ENCODE assay signal across 2 cellular contexts in the genomic region with DNA sequence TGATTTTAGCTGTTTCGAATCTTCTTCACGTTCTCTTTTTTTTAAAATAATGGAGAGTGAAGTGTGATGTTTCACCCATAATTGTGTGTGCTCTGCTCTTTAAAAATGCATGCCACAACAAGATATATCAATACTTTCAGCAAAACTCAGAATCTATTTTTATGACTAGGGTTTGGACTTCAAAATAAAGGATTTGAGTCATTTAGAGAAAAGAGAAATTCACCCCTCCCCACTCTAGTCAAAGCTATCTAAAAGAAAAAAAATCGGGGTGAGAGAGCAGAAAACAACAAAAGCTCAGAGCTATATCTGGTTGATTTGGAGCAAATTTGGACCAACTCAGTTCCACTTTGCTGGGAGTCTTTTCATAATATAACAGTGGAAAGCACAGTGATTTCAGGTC.
TF ChIP-seq lines count a peak whose summit lies in the region.

No MANE protein-coding gene starts in this region.

TF ChIP-seq in SK-N-SH, 30 proteins besides CTCF, POLR2A, EP300 and RAD21:
- TF ChIP-seq, protein P1, sequence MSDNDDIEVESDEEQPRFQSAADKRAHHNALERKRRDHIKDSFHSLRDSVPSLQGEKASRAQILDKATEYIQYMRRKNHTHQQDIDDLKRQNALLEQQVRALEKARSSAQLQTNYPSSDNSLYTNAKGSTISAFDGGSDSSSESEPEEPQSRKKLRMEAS (IDR thresholded peaks at IDR 0.05; ENCODE audit: low read depth): no peak
- TF ChIP-seq YY1 (IDR thresholded peaks at IDR 0.05; ENCODE audit: low read depth): no peak
- no peak for TF ChIP-seq ELF1 (IDR thresholded peaks at IDR 0.05)
- TF ChIP-seq GATA2 (CRISPR knock-in tag; IDR thresholded peaks at IDR 0.05): no peak
- TF ChIP-seq SMC3 (IDR thresholded peaks at IDR 0.05; ENCODE audit: low read depth, low read length): no peak

TF ChIP-seq in SK-N-SH treated with all-trans-retinoic acid at 6 μM for 48 hours, 23 proteins besides CTCF, POLR2A, EP300 and RAD21:
- TF ChIP-seq CSDC2 (CRISPR knock-in tag; IDR thresholded peaks at IDR 0.05): no peak
- TF ChIP-seq, protein P2, sequence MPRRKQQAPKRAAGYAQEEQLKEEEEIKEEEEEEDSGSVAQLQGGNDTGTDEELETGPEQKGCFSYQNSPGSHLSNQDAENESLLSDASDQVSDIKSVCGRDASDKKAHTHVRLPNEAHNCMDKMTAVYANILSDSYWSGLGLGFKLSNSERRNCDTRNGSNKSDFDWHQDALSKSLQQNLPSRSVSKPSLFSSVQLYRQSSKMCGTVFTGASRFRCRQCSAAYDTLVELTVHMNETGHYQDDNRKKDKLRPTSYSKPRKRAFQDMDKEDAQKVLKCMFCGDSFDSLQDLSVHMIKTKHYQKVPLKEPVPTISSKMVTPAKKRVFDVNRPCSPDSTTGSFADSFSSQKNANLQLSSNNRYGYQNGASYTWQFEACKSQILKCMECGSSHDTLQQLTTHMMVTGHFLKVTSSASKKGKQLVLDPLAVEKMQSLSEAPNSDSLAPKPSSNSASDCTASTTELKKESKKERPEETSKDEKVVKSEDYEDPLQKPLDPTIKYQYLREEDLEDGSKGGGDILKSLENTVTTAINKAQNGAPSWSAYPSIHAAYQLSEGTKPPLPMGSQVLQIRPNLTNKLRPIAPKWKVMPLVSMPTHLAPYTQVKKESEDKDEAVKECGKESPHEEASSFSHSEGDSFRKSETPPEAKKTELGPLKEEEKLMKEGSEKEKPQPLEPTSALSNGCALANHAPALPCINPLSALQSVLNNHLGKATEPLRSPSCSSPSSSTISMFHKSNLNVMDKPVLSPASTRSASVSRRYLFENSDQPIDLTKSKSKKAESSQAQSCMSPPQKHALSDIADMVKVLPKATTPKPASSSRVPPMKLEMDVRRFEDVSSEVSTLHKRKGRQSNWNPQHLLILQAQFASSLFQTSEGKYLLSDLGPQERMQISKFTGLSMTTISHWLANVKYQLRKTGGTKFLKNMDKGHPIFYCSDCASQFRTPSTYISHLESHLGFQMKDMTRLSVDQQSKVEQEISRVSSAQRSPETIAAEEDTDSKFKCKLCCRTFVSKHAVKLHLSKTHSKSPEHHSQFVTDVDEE (CRISPR knock-in tag; IDR thresholded peaks at IDR 0.05): no peak
- no peak for TF ChIP-seq ISL1 (CRISPR knock-in tag; IDR thresholded peaks at IDR 0.05)
- TF ChIP-seq ZFP30 (CRISPR knock-in tag; IDR thresholded peaks at IDR 0.05): no peak
- no peak for TF ChIP-seq SNAI2 (CRISPR knock-in tag; IDR thresholded peaks at IDR 0.05)
- TF ChIP-seq ZNF565 (CRISPR knock-in tag; conservative IDR thresholded peaks at IDR 0.05; ENCODE audit: low read depth): no peak
- TF ChIP-seq GLIS3 (CRISPR knock-in tag; IDR thresholded peaks at IDR 0.05): no peak
- no peak for TF ChIP-seq ZFP3 (CRISPR knock-in tag; IDR thresholded peaks at IDR 0.05)
- TF ChIP-seq ZNF70 (CRISPR knock-in tag; IDR thresholded peaks at IDR 0.05): no peak
- no peak for TF ChIP-seq TOX (CRISPR knock-in tag; IDR thresholded peaks at IDR 0.05; ENCODE audit: borderline replicate concordance)
- no peak for TF ChIP-seq TCF4 (CRISPR knock-in tag; IDR thresholded peaks at IDR 0.05; ENCODE audit: borderline replicate concordance)
- no peak for TF ChIP-seq ESRRG (CRISPR knock-in tag; IDR thresholded peaks at IDR 0.05)
- TF ChIP-seq, protein P3, sequence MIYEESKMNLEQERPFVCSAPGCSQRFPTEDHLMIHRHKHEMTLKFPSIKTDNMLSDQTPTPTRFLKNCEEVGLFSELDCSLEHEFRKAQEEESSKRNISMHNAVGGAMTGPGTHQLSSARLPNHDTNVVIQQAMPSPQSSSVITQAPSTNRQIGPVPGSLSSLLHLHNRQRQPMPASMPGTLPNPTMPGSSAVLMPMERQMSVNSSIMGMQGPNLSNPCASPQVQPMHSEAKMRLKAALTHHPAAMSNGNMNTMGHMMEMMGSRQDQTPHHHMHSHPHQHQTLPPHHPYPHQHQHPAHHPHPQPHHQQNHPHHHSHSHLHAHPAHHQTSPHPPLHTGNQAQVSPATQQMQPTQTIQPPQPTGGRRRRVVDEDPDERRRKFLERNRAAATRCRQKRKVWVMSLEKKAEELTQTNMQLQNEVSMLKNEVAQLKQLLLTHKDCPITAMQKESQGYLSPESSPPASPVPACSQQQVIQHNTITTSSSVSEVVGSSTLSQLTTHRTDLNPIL (CRISPR knock-in tag; IDR thresholded peaks at IDR 0.05; ENCODE audit: low read depth): no peak
- TF ChIP-seq, protein P4, sequence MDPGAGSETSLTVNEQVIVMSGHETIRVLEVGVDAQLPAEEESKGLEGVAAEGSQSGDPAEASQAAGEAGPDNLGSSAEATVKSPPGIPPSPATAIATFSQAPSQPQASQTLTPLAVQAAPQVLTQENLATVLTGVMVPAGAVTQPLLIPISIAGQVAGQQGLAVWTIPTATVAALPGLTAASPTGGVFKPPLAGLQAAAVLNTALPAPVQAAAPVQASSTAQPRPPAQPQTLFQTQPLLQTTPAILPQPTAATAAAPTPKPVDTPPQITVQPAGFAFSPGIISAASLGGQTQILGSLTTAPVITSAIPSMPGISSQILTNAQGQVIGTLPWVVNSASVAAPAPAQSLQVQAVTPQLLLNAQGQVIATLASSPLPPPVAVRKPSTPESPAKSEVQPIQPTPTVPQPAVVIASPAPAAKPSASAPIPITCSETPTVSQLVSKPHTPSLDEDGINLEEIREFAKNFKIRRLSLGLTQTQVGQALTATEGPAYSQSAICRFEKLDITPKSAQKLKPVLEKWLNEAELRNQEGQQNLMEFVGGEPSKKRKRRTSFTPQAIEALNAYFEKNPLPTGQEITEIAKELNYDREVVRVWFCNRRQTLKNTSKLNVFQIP (CRISPR knock-in tag; IDR thresholded peaks at IDR 0.05; ENCODE audit: borderline replicate concordance, low read depth): no peak
- TF ChIP-seq BACH2 (CRISPR knock-in tag; IDR thresholded peaks at IDR 0.05; ENCODE audit: borderline replicate concordance): no peak
- TF ChIP-seq, protein P5, sequence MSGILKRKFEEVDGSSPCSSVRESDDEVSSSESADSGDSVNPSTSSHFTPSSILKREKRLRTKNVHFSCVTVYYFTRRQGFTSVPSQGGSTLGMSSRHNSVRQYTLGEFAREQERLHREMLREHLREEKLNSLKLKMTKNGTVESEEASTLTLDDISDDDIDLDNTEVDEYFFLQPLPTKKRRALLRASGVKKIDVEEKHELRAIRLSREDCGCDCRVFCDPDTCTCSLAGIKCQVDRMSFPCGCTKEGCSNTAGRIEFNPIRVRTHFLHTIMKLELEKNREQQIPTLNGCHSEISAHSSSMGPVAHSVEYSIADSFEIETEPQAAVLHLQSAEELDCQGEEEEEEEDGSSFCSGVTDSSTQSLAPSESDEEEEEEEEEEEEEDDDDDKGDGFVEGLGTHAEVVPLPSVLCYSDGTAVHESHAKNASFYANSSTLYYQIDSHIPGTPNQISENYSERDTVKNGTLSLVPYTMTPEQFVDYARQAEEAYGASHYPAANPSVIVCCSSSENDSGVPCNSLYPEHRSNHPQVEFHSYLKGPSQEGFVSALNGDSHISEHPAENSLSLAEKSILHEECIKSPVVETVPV (CRISPR knock-in tag; IDR thresholded peaks at IDR 0.05): no peak
- TF ChIP-seq OSR1 (CRISPR knock-in tag; IDR thresholded peaks at IDR 0.05): no peak
